20 cellular contexts compared by ENCODE assay signal in the genomic region with DNA sequence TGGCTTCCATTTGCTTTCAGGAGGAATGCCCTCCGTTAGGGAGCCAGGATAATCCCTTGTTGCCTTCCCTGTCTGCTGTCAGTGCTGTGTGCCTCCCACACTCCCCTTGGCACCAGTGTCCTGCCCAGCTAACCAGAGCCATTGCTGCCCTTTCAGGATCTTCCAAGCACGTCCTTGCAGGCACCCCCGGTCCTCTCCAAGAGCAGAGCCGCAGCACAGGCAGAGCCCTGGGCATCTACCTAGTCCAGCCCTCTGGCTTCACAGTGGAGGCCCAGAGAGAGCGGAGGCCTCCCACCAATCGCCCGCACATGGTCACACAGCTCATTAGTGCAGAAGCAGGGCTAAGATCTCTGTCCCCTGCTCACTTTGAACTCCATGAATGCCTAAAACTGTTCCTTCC.
"Had no signal": no experiment of that assay in that cellular context is flagged by ENCODE, and none has a peak within 500 bp of the region (broad histone marks: within the 10 kb centered on the region; RNA-seq: fewer than 3 reads in every experiment).

No MANE protein-coding gene starts in this region.

- H3K27me3 ChIP-seq: colonic mucosa, left lung, testis, transverse colon, upper lobe of right lung, uterus had no signal

- H3K4me1 ChIP-seq: colonic mucosa, testis, transverse colon, upper lobe of right lung, uterus had no signal

- H3K4me2 ChIP-seq: smooth muscle cell had no signal

- H3K27ac ChIP-seq: colonic mucosa, left lung, parathyroid adenoma, stomach, testis, transverse colon, upper lobe of right lung, uterus had no signal

- H3K9ac ChIP-seq: parathyroid adenoma had no signal

- DNase-seq: colonic mucosa; effector memory CD4-positive, alpha-beta T cell; left cardiac atrium; mesenchymal stem cell; midbrain; naive thymus-derived CD4-positive, alpha-beta T cell; occipital lobe; stimulated activated CD4-positive, alpha-beta T cell treated with anti-CD3 and anti-CD28 coated beads, Interleukin-12 subunit alpha, Interleukin-12 subunit beta, amount 100 ng/mL, for 4 hours; stimulated activated CD4-positive, alpha-beta T cell treated with anti-CD3 and anti-CD28 coated beads, Interleukin-1b, Interleukin-23, amount 100 ng/mL, for 48 hours; stimulated activated CD4-positive, alpha-beta T cell treated with anti-CD3 and anti-CD28 coated beads, Interleukin-4, amount 100 ng/mL, for 1 hour; stimulated activated CD8-positive, alpha-beta memory T cell treated with anti-CD3 and anti-CD28 coated beads, Interleukin-4, amount 100 ng/mL, for 48 hours; stimulated activated naive CD4-positive, alpha-beta T cell; stomach; testis; transverse colon; upper lobe of right lung; uterus had no signal

- H3K36me3 ChIP-seq: colonic mucosa, transverse colon, uterus had no signal

- H3K4me3 ChIP-seq: colonic mucosa, left lung, smooth muscle cell, stomach, testis, transverse colon, upper lobe of right lung, uterus had no signal

- H2AFZ ChIP-seq: parathyroid adenoma had no signal

- H3K9me3 ChIP-seq: colonic mucosa, left lung, stomach, testis, transverse colon, upper lobe of right lung, uterus had no signal
